ENCODE assay signal across 21 cellular contexts in the genomic region with DNA sequence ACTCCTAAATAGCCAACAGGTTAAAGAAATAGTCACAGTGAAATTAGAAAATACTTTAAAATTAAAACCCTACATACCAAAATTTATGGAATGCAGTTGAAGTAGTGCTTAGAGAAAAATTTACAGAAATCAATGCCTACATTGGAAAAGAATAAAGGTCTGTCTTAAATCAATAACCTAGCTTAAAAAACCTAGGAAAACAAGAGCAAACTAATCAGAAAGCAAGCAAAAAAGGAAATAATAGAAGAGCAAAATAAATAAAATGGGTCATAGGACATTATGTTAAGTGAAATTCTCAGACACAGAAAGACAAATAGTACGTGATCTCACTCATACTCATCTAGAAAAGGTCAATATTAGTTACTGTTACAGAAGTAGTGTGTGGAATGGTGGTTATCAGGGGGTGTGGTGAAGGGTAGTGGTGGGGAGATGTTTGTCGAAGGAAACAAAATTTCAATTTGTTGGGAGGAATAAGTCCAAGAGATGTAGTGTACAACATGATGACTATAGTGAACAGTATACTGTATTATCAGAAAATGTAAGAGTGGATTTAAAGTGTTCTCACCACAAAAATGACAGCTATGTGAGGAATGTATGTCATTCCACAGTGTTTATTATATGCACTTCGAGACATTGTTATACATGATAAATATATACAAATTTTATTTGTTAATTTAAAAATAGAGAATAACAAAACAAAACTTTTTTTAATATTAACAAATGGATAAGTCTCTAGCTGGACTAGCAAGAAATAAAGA.
DNase-seq lines count a peak whose midpoint lies in the region; ATAC-seq and TF ChIP-seq lines count a peak whose summit lies in the region.
"Had no signal": no experiment of that assay in that cellular context is flagged by ENCODE, and none has a peak within 500 bp of the region (broad histone marks: within the 10 kb centered on the region; RNA-seq: fewer than 3 reads in every experiment).

No MANE protein-coding gene starts in this region.

- H3K36me3 ChIP-seq in lung (ENCODE audit: control insufficient read depth in 2 of 2, insufficient read depth in 2 of 2, low read length in 2 of 2): no peaks in the 10 kb centered on the region
- no peaks in the 10 kb centered on the region for H3K36me3 ChIP-seq in breast epithelium

- POLR2A ChIA-PET in CD4-positive, alpha-beta T cell (lab: Charles Lee): no interaction called here

- H3K4me1 Mint-ChIP-seq in T-helper 2 cell treated with Interferon-gamma antibody and Interleukin-4, amounts not matched to agents 5 μg/mL and 100 μg/mL, for 36 hours (ENCODE audit: low read depth): no peaks in the 10 kb centered on the region
- no peaks in the 10 kb centered on the region for H3K4me1 Mint-ChIP-seq in CD4-positive, alpha-beta T cell (ENCODE audit: low read depth)
- H3K4me1 Mint-ChIP-seq: IgD-negative memory B cell had no signal

- WGBS in lung, 2 donors: 49 to 72% methylated on average over 3 of the region's 3 CpGs

- peaks cover 0 to 3% of the 10 kb centered on the region in 2 donors for H3K9me3 ChIP-seq in lung (ENCODE audit: control insufficient read depth in 2 of 2, insufficient read depth in 1 of 2, low read length in 1 of 2)
- H3K9me3 ChIP-seq in breast epithelium: peaks cover 0 to 7% of the 10 kb centered on the region in 2 donors
- H3K9me3 ChIP-seq in CD4-positive, alpha-beta T cell (ENCODE audit: control insufficient read depth, low read length): no peaks in the 10 kb centered on the region

- intact Hi-C loops in breast epithelium (cut with DNase I; ENCODE audit: low total_unique reads): no loop called here
- intact Hi-C loops in CD4-positive, alpha-beta T cell (cut with DNase I, micrococcal nuclease): no loop called here

- TF ChIP-seq CTCF in lung (IDR thresholded peaks at IDR 0.05; ENCODE audit: control extremely low read depth, extremely low read depth): no peak
- TF ChIP-seq CTCF in breast epithelium (IDR thresholded peaks at IDR 0.05): no peak
- TF ChIP-seq CTCF in CD4-positive, alpha-beta T cell (IDR thresholded peaks at IDR 0.05): no peak

- H3K4me1 ChIP-seq in lung (ENCODE audit: control insufficient read depth in 2 of 2, insufficient read depth in 2 of 2, low read length in 2 of 2) (no peaks in the 10 kb centered on the region), breast epithelium (no peaks in the 10 kb centered on the region)

- no peaks in the 10 kb centered on the region for H3K9me3 Mint-ChIP-seq in T-helper 2 cell treated with Interferon-gamma antibody and Interleukin-4, amounts not matched to agents 5 μg/mL and 100 μg/mL, for 36 hours
- H3K9me3 Mint-ChIP-seq in CD4-positive, alpha-beta T cell: peaks cover 4% of the 10 kb centered on the region

- no peaks in the 10 kb centered on the region for H3K27me3 ChIP-seq in lung (ENCODE audit: control insufficient read depth, insufficient read depth)
- no peaks in the 10 kb centered on the region for H3K27me3 ChIP-seq in breast epithelium
- no peaks in the 10 kb centered on the region for H3K27me3 ChIP-seq in CD4-positive, alpha-beta T cell (ENCODE audit: control insufficient read depth, insufficient read depth, low read length)

- CTCF ChIA-PET in CD4-positive, alpha-beta T cell (lab: Charles Lee): no interaction called here

- no peak overlapping the region for H3K4me3 ChIP-seq in lung
- no peak overlapping the region for H3K4me3 ChIP-seq in breast epithelium
- H3K4me3 ChIP-seq: SK-N-MC had no signal

- TF ChIP-seq POLR2A in breast epithelium (IDR thresholded peaks at IDR 0.05): no peak

- no peak overlapping the region for H3K27ac ChIP-seq in lung (ENCODE audit: low read depth in 1 of 2, low read length in 1 of 2)
- no peak overlapping the region for H3K27ac ChIP-seq in breast epithelium
- H3K27ac ChIP-seq in CD4-positive, alpha-beta T cell (ENCODE audit: low read depth, low read length): no peak overlapping the region
- H3K27ac ChIP-seq: SK-N-MC had no signal

- H3K36me3 Mint-ChIP-seq in T-helper 2 cell treated with Interferon-gamma antibody and Interleukin-4, amounts not matched to agents 5 μg/mL and 100 μg/mL, for 36 hours (ENCODE audit: low read depth): no peaks in the 10 kb centered on the region
- H3K36me3 Mint-ChIP-seq in CD4-positive, alpha-beta T cell (ENCODE audit: low read depth): no peaks in the 10 kb centered on the region
- H3K36me3 Mint-ChIP-seq: IgD-negative memory B cell had no signal

- H3K27ac Mint-ChIP-seq in T-helper 2 cell treated with Interferon-gamma antibody and Interleukin-4, amounts not matched to agents 5 μg/mL and 100 μg/mL, for 36 hours: no peak overlapping the region
- H3K27ac Mint-ChIP-seq in CD4-positive, alpha-beta T cell: no peak overlapping the region
- H3K27ac Mint-ChIP-seq: IgD-negative memory B cell had no signal

- peak; percentile 41 for ATAC-seq in lung (ENCODE audit: insufficient read depth, low FRiP score)
- no peak for ATAC-seq in CD4-positive, alpha-beta T cell (ENCODE audit: poor library complexity)

- no peaks in the 10 kb centered on the region for H3K27me3 Mint-ChIP-seq in T-helper 2 cell treated with Interferon-gamma antibody and Interleukin-4, amounts not matched to agents 5 μg/mL and 100 μg/mL, for 36 hours (ENCODE audit: low read depth)
- H3K27me3 Mint-ChIP-seq in CD4-positive, alpha-beta T cell: peaks cover 4% of the 10 kb centered on the region
- H3K27me3 Mint-ChIP-seq: IgD-negative memory B cell had no signal

- peak; percentile 35 for DNase-seq in DMS53 (lab: John Stamatoyannopoulos, UW)
- peak; percentile 1 for DNase-seq in LHCN-M2 (ENCODE audit: low read depth)
- DNase-seq in astrocyte of the hippocampus (ENCODE audit: low read depth, low spot score): peak; percentile 26
- DNase-seq in lung (ENCODE audit: low spot score): no peak
- no peak for DNase-seq in T-helper 2 cell treated with Interferon-gamma antibody and Interleukin-4, amounts not matched to agents 5 μg/mL and 100 μg/mL, for 36 hours (ENCODE audit: low spot score)
- DNase-seq in breast epithelium (ENCODE audit: low spot score in 2 of 2): no peak
- DNase-seq in CD4-positive, alpha-beta T cell: no peak
- no peak for DNase-seq in NCI-H2227 (lab: John Stamatoyannopoulos, UW; ENCODE audit: unreplicated experiment)
- DNase-seq: AML-193; Calu3; DMS79 treated with DMSO at 0.1 percent for 48 hours; H7; NCI-H1048; NCI-H1694; NCI-H2107; NCI-H345; NCI-H526 treated with DMSO at 0.1 percent for 48 hours; NK-92 treated with Interleukin-12 subunit alpha and Interleukin-12 subunit beta, amount 100 ng/mL, for 24 hours; OCI-M1 had no signal

- H3K4me3 Mint-ChIP-seq in T-helper 2 cell treated with Interferon-gamma antibody and Interleukin-4, amounts not matched to agents 5 μg/mL and 100 μg/mL, for 36 hours: no peak overlapping the region
- H3K4me3 Mint-ChIP-seq in CD4-positive, alpha-beta T cell: no peak overlapping the region
- H3K4me3 Mint-ChIP-seq: IgD-negative memory B cell had no signal

Comparison
In these comparisons a context has a peak if more than half of its experiments do, and no peak if none do; other contexts are left out.
1. DNase-seq: peak in DMS53 (single experiment), LHCN-M2 (single experiment) and astrocyte of the hippocampus (single experiment); none in lung (single experiment), T-helper 2 cell treated with Interferon-gamma antibody and Interleukin-4, amounts not matched to agents 5 μg/mL and 100 μg/mL, for 36 hours (single experiment), breast epithelium (0 of 2), CD4-positive, alpha-beta T cell (0 of 10) and NCI-H2227 (single experiment).